1 cellular context compared by ENCODE assay signal in the genomic region with DNA sequence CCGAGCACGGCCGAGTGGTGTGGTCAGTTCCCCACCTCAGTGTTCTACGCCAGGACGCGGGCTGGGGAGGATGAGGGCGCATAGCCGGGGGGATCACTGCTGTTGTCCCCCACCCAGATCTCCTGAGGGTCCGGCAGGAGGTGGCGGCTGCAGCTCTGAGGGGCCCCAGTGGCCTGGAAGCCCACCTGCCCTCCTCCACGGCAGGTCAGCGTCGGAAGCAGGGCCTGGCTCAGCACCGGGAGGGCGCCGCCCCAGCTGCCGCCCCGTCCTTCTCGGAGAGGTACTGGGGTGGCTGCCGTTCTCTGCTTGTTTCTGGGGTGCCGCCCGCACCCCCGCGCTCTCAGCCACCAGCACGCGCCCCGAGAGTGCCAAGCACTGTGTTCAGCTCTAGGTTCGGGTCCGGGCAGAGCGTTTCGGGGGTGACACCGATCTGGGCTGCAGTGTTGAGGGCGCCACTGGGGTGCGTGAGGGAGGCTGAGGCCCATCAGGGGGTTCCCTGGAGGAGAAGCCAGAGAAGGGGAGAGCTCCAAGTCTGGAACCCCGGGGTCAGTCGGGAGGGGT.
A peak's percentile ranks its signal among the peaks of the same experiment; 100 is the strongest.
TF ChIP-seq lines count a peak whose summit lies in the region.

No MANE protein-coding gene starts in this region.

TF ChIP-seq in GM12878, 131 proteins besides CTCF, POLR2A, EP300 and RAD21:
- TF ChIP-seq GABPA (IDR thresholded peaks at IDR 0.05; ENCODE audit: low read depth) (no peak), SUZ12 (IDR thresholded peaks at IDR 0.05; ENCODE audit: unreplicated experiment) (peak; percentile 93)
TF ChIP-seq in GM12878: peak in this region for 1.
